ENCODE assay signal across 8 cellular contexts in genomic region chr16:79602615-79603014, GRCh38. TPM values are rescaled to one million over a fixed set of nuclear protein-coding genes. Genes with fewer than 3 reads are reported as not detected.
A peak's percentile ranks its signal among the peaks of the same experiment; 100 is the strongest.
DNase-seq lines count a peak whose midpoint lies in the region; ATAC-seq and TF ChIP-seq lines count a peak whose summit lies in the region.

No MANE protein-coding gene starts in this region.

- H3K4me1 ChIP-seq in left ventricle myocardium inferior = peaks cover 35% of the 10 kb centered on the region
- peaks cover 10 to 11% of the 10 kb centered on the region in 2 donors for H3K4me1 ChIP-seq in duodenal mucosa (ENCODE audit: control insufficient read depth in 1 of 2, insufficient read depth in 2 of 2, low read length in 2 of 2)
- peaks cover 25% of the 10 kb centered on the region for H3K4me1 ChIP-seq in vagina

- peak overlapping the region in 1 of 2 donors; percentile 78 for H3K9ac ChIP-seq in duodenal mucosa (ENCODE audit: low read depth in 1 of 2, low read length in 2 of 2)

- peak overlapping the region; percentile 75 to 79 for H3K27ac Mint-ChIP-seq in natural killer cell treated with Interleukin-12 subunit alpha and Interleukin-12 subunit beta and Interleukin-15 and Interleukin-18, amount 100 ng/mL, for 72 hours

- H3K27ac ChIP-seq in left ventricle myocardium inferior (replicated peaks) (peak overlapping the region; percentile 95), duodenal mucosa (ENCODE audit: low read depth, low read length) (peak overlapping the region; percentile 45), vagina (peak overlapping the region; percentile 98)

- H3K4me1 Mint-ChIP-seq in natural killer cell treated with Interleukin-12 subunit alpha and Interleukin-12 subunit beta and Interleukin-15 and Interleukin-18, amount 100 ng/mL, for 72 hours (ENCODE audit: low read depth in 2 of 2) = peaks cover 34 to 49% of the 10 kb centered on the region in 2 donors

- ATAC-seq in Right ventricle myocardium inferior (no peak), HG03378 (IDR thresholded peaks at IDR 0.05; ENCODE audit: unreplicated experiment) (no peak), HG03571 (IDR thresholded peaks at IDR 0.05; ENCODE audit: unreplicated experiment) (no peak)
- peak in 1 of 2 donors; percentile 22 for ATAC-seq in natural killer cell treated with Interleukin-12 subunit alpha and Interleukin-12 subunit beta and Interleukin-15 and Interleukin-18, amount 100 ng/mL, for 72 hours

- TF ChIP-seq CTCF in left ventricle myocardium inferior (IDR thresholded peaks at IDR 0.05; ENCODE audit: borderline replicate concordance) = no peak
- TF ChIP-seq CTCF in vagina (IDR thresholded peaks at IDR 0.05) = no peak

- no peak for TF ChIP-seq POLR2A in vagina (IDR thresholded peaks at IDR 0.05)

- no peaks in the 10 kb centered on the region for H3K27me3 ChIP-seq in left ventricle myocardium inferior (ENCODE audit: low read depth)
- no peaks in the 10 kb centered on the region for H3K27me3 ChIP-seq in duodenal mucosa (ENCODE audit: control insufficient read depth in 1 of 2, insufficient read depth in 2 of 2, low read length in 2 of 2)
- no peaks in the 10 kb centered on the region for H3K27me3 ChIP-seq in vagina

- peaks cover 6% of the 10 kb centered on the region for H3K36me3 Mint-ChIP-seq in natural killer cell treated with Interleukin-12 subunit alpha and Interleukin-12 subunit beta and Interleukin-15 and Interleukin-18, amount 100 ng/mL, for 72 hours

- peak overlapping the region; percentile 94 for H3K4me3 Mint-ChIP-seq in natural killer cell treated with Interleukin-12 subunit alpha and Interleukin-12 subunit beta and Interleukin-15 and Interleukin-18, amount 100 ng/mL, for 72 hours

- H3K9me3 ChIP-seq in left ventricle myocardium inferior (replicated peaks) (no peaks in the 10 kb centered on the region), duodenal mucosa (ENCODE audit: control insufficient read depth in 1 of 2, low read length in 2 of 2) (no peaks in the 10 kb centered on the region), vagina (no peaks in the 10 kb centered on the region)

- intact Hi-C loops in left ventricle myocardium inferior (cut with micrococcal nuclease) = loop anchor here (5.0 to 10.0 kb wide), 2 partner anchors 678 to 1100 kb away; no protein-coding TSS in a partner anchor
- intact Hi-C loops in Right ventricle myocardium inferior (cut with DNase I) = loop anchor here (5.0 to 10.0 kb wide), 6 partner anchors 165 to 830 kb away; no protein-coding TSS in a partner anchor
- intact Hi-C loops in vagina (cut with DNase I) = loop anchor here (5.0 to 10.0 kb wide), 2 partner anchors 1370 to 1478 kb away; no protein-coding TSS in a partner anchor

- peaks cover 6 to 8% of the 10 kb centered on the region in 2 donors for H3K27me3 Mint-ChIP-seq in natural killer cell treated with Interleukin-12 subunit alpha and Interleukin-12 subunit beta and Interleukin-15 and Interleukin-18, amount 100 ng/mL, for 72 hours

- no peaks in the 10 kb centered on the region for H3K9me3 Mint-ChIP-seq in natural killer cell treated with Interleukin-12 subunit alpha and Interleukin-12 subunit beta and Interleukin-15 and Interleukin-18, amount 100 ng/mL, for 72 hours

- H3K4me3 ChIP-seq in left ventricle myocardium inferior (peak overlapping the region; percentile 79), duodenal mucosa (ENCODE audit: low read depth in 1 of 2, low read length in 2 of 2) (peak overlapping the region; percentile 50 to 85), vagina (peak overlapping the region; percentile 83 to 91)

- DNase-seq in left ventricle myocardium inferior (no peak), Right ventricle myocardium inferior (ENCODE audit: missing footprints) (no peak), vagina (ENCODE audit: extremely low spot score in 2 of 2) (no peak), NCI-H2171 treated with DMSO at 0.1 percent for 48 hours (lab: John Stamatoyannopoulos, UW) (no peak)
- DNase-seq in natural killer cell treated with Interleukin-12 subunit alpha and Interleukin-12 subunit beta and Interleukin-15 and Interleukin-18, amount 100 ng/mL, for 72 hours (ENCODE audit: low spot score) = no peak

- H3K36me3 ChIP-seq in left ventricle myocardium inferior = no peaks in the 10 kb centered on the region
- no peaks in the 10 kb centered on the region for H3K36me3 ChIP-seq in duodenal mucosa (ENCODE audit: control insufficient read depth in 1 of 2, insufficient read depth in 2 of 2, low read length in 2 of 2)
- H3K36me3 ChIP-seq in vagina = no peaks in the 10 kb centered on the region

RNA-seq across cellular contexts. Expression of gene MAF, which starts 2.1 kb away (rescaled TPM):
- 11.5 TPM for total RNA-seq in left ventricle myocardium inferior
- total RNA-seq in Right ventricle myocardium inferior = 19.6 TPM
- 10 to 100 TPM in 1 of 2 donors, 1 to 10 TPM in 1; 5.6 to 41.9 TPM for total RNA-seq in natural killer cell treated with Interleukin-12 subunit alpha and Interleukin-12 subunit beta and Interleukin-15 and Interleukin-18, amount 100 ng/mL, for 72 hours
- total RNA-seq in vagina = 52.5 TPM

Comparison
In these comparisons a context has a peak if more than half of its experiments do, and no peak if none do; other contexts are left out.
1. H3K27ac ChIP-seq: peak in every context shown above with its lines; median percentile 98 in vagina; 95 in left ventricle myocardium inferior; 45 in duodenal mucosa.